8 cellular contexts compared by ENCODE assay signal in the genomic region with DNA sequence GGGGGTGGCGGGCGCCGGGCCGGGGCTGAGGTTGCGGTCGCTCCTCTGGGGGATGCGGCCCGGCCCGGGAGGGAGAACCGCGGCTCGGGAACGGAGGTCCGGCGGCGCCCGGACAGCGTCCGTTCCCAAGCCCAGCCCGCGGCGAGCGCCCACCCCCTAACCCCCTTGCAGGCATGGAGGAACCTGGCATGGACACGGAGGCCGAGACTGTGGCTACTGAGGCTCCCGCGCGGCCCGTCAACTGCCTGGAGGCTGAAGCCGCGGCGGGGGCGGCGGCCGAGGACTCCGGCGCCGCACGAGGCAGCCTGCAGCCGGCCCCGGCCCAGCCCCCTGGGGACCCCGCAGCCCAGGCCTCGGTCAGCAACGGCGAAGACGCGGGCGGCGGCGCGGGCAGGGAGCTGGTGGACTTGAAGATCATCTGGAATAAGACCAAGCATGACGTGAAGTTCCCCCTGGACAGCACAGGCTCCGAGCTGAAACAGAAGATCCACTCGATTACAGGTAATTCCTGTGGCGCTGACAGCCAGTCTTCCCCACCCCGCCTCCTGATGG. TPM values are rescaled to one million over a fixed set of nuclear protein-coding genes. Genes with fewer than 3 reads are reported as not detected.
DNase-seq lines count a peak whose midpoint lies in the region; ATAC-seq, FAIRE-seq and TF ChIP-seq lines count a peak whose summit lies in the region.

No MANE protein-coding gene starts in this region.

- 0% methylated on average over 3 to 10 of the region's 56 CpGs for WGBS in esophagus squamous epithelium, 2 donors

- H3K9me3 Mint-ChIP-seq in activated CD4-positive, alpha-beta T cell treated with anti-CD3 and anti-CD28 coated beads, Interleukin-2, amount 10 ng/mL, durations not matched to agents 7 days and 5 days, result no peaks in the 10 kb centered on the region
- no peaks in the 10 kb centered on the region for H3K9me3 Mint-ChIP-seq in natural killer cell treated with Interleukin-12 subunit alpha and Interleukin-12 subunit beta and Interleukin-15 and Interleukin-18, amount 100 ng/mL, for 72 hours

- DNase-seq in GM19239 (ENCODE audit: insufficient read length, low spot score) (peak; percentile 14), esophagus squamous epithelium (lab: John Stamatoyannopoulos, UW) (no peak), SKM-1 (lab: John Stamatoyannopoulos, UW; ENCODE audit: unreplicated experiment) (no peak), ACHN (no peak)
- peak; percentile 17 for DNase-seq in activated CD4-positive, alpha-beta T cell treated with anti-CD3 and anti-CD28 coated beads, Interleukin-2, amount 10 ng/mL, durations not matched to agents 7 days and 5 days
- no peak for DNase-seq in natural killer cell treated with Interleukin-12 subunit alpha and Interleukin-12 subunit beta and Interleukin-15 and Interleukin-18, amount 100 ng/mL, for 72 hours (ENCODE audit: low spot score)

- H3K27ac Mint-ChIP-seq in activated CD4-positive, alpha-beta T cell treated with anti-CD3 and anti-CD28 coated beads, Interleukin-2, amount 10 ng/mL, durations not matched to agents 7 days and 5 days, result peak overlapping the region; percentile 95
- peak overlapping the region; percentile 91 to 92 for H3K27ac Mint-ChIP-seq in natural killer cell treated with Interleukin-12 subunit alpha and Interleukin-12 subunit beta and Interleukin-15 and Interleukin-18, amount 100 ng/mL, for 72 hours

- no peak for TF ChIP-seq CTCF in esophagus squamous epithelium (IDR thresholded peaks at IDR 0.05)

- H3K27me3 Mint-ChIP-seq in activated CD4-positive, alpha-beta T cell treated with anti-CD3 and anti-CD28 coated beads, Interleukin-2, amount 10 ng/mL, durations not matched to agents 7 days and 5 days, result no peaks in the 10 kb centered on the region
- H3K27me3 Mint-ChIP-seq in natural killer cell treated with Interleukin-12 subunit alpha and Interleukin-12 subunit beta and Interleukin-15 and Interleukin-18, amount 100 ng/mL, for 72 hours, result no peaks in the 10 kb centered on the region

- H3K4me3 ChIP-seq in esophagus squamous epithelium, result peak overlapping the region; percentile 81 to 90 (median 86)

- peaks cover 43% of the 10 kb centered on the region for H3K4me1 Mint-ChIP-seq in activated CD4-positive, alpha-beta T cell treated with anti-CD3 and anti-CD28 coated beads, Interleukin-2, amount 10 ng/mL, durations not matched to agents 7 days and 5 days
- H3K4me1 Mint-ChIP-seq in natural killer cell treated with Interleukin-12 subunit alpha and Interleukin-12 subunit beta and Interleukin-15 and Interleukin-18, amount 100 ng/mL, for 72 hours (ENCODE audit: low read depth in 2 of 2), result peaks cover 15 to 27% of the 10 kb centered on the region in 2 donors

- no peaks in the 10 kb centered on the region for H3K9me3 ChIP-seq in esophagus squamous epithelium

- peaks cover 19% of the 10 kb centered on the region for H3K36me3 Mint-ChIP-seq in activated CD4-positive, alpha-beta T cell treated with anti-CD3 and anti-CD28 coated beads, Interleukin-2, amount 10 ng/mL, durations not matched to agents 7 days and 5 days (ENCODE audit: low read depth)
- H3K36me3 Mint-ChIP-seq in natural killer cell treated with Interleukin-12 subunit alpha and Interleukin-12 subunit beta and Interleukin-15 and Interleukin-18, amount 100 ng/mL, for 72 hours, result peaks cover 14% of the 10 kb centered on the region

- peaks cover 4 to 48% (median 14%) of the 10 kb centered on the region in 3 donors for H3K36me3 ChIP-seq in esophagus squamous epithelium

- H3K27ac ChIP-seq in esophagus squamous epithelium, result peak overlapping the region; percentile 90 to 94 (median 92)

- TF ChIP-seq POLR2A in esophagus squamous epithelium (IDR thresholded peaks at IDR 0.05), result no peak

- H3K4me3 Mint-ChIP-seq in activated CD4-positive, alpha-beta T cell treated with anti-CD3 and anti-CD28 coated beads, Interleukin-2, amount 10 ng/mL, durations not matched to agents 7 days and 5 days, result peak overlapping the region; percentile 95
- H3K4me3 Mint-ChIP-seq in natural killer cell treated with Interleukin-12 subunit alpha and Interleukin-12 subunit beta and Interleukin-15 and Interleukin-18, amount 100 ng/mL, for 72 hours, result peak overlapping the region; percentile 91

- intact Hi-C loops in esophagus squamous epithelium (cut with DNase I), result no loop called here

- in situ Hi-C loops in ACHN (cut with HindIII; ENCODE audit: low pct_ligation_motif_present, low pct_unique_long_range_greater_than_20kb, low sequenced_read_pairs), result no loop called here

- FAIRE-seq in GM19239 (lab: Jason Lieb, UNC), result no peak

- no peaks in the 10 kb centered on the region for H3K27me3 ChIP-seq in esophagus squamous epithelium

- CTCF ChIA-PET in activated CD4-positive, alpha-beta T cell treated with anti-CD3 and anti-CD28 coated beads, Interleukin-2, amount 10 ng/mL, durations not matched to agents 7 days and 5 days (lab: Charles Lee), result interaction anchor here (0.8 to 1.9 kb wide), 11 partner anchors 11 to 983 kb away, joined by 3 to 13 read pairs (median 4); no protein-coding TSS in a partner anchor

- ATAC-seq in HG03159 (IDR thresholded peaks at IDR 0.05; ENCODE audit: unreplicated experiment) (peak; percentile 2), GM18909 (IDR thresholded peaks at IDR 0.05; ENCODE audit: poor library complexity, unreplicated experiment) (no peak)
- no peak for ATAC-seq in natural killer cell treated with Interleukin-12 subunit alpha and Interleukin-12 subunit beta and Interleukin-15 and Interleukin-18, amount 100 ng/mL, for 72 hours

- POLR2A ChIA-PET in activated CD4-positive, alpha-beta T cell treated with anti-CD3 and anti-CD28 coated beads, Interleukin-2, amount 10 ng/mL, durations not matched to agents 7 days and 5 days (lab: Charles Lee), result interaction anchor here (0.7 kb wide), 1 partner anchor 113 kb away, joined by 4 read pairs; no protein-coding TSS in a partner anchor

- peaks cover 9 to 50% (median 16%) of the 10 kb centered on the region in 3 donors for H3K4me1 ChIP-seq in esophagus squamous epithelium

RNA-seq across cellular contexts. Expression of gene UBFD1, which starts 0.3 kb away (rescaled TPM):
- 10 to 100 TPM; 39.1 to 39.5 TPM for total RNA-seq in activated CD4-positive, alpha-beta T cell treated with anti-CD3 and anti-CD28 coated beads, Interleukin-2, amount 10 ng/mL, durations not matched to agents 7 days and 5 days
- 10 to 100 TPM; 31.9 to 53.6 (median 45.4) TPM for total RNA-seq in esophagus squamous epithelium
- 10 to 100 TPM; 53.8 to 87.1 TPM for total RNA-seq in natural killer cell treated with Interleukin-12 subunit alpha and Interleukin-12 subunit beta and Interleukin-15 and Interleukin-18, amount 100 ng/mL, for 72 hours

RNA-seq across cellular contexts. Expression of gene EARS2, which starts 0.7 kb away (rescaled TPM):
- total RNA-seq in activated CD4-positive, alpha-beta T cell treated with anti-CD3 and anti-CD28 coated beads, Interleukin-2, amount 10 ng/mL, durations not matched to agents 7 days and 5 days, result 10 to 100 TPM; 18.1 to 18.5 TPM
- total RNA-seq in esophagus squamous epithelium, result 10 to 100 TPM; 15.2 to 32.7 (median 24.6) TPM
- 10 to 100 TPM; 19.2 to 34.9 TPM for total RNA-seq in natural killer cell treated with Interleukin-12 subunit alpha and Interleukin-12 subunit beta and Interleukin-15 and Interleukin-18, amount 100 ng/mL, for 72 hours

RNA-seq across cellular contexts. Expression of gene NDUFAB1, which starts 38.3 kb away (rescaled TPM):
- total RNA-seq in activated CD4-positive, alpha-beta T cell treated with anti-CD3 and anti-CD28 coated beads, Interleukin-2, amount 10 ng/mL, durations not matched to agents 7 days and 5 days, result 10 to 100 TPM; 57.8 to 82.6 TPM
- total RNA-seq in esophagus squamous epithelium, result 100 to 1,000 TPM in 1 of 4 donors, 10 to 100 TPM in 3; 68.0 to 110 (median 83.3) TPM
- total RNA-seq in natural killer cell treated with Interleukin-12 subunit alpha and Interleukin-12 subunit beta and Interleukin-15 and Interleukin-18, amount 100 ng/mL, for 72 hours, result 100 to 1,000 TPM; 101 to 102 TPM

RNA-seq across cellular contexts. Expression of gene GGA2, which starts 47.6 kb away (rescaled TPM):
- 100 to 1,000 TPM; 121 to 131 TPM for total RNA-seq in activated CD4-positive, alpha-beta T cell treated with anti-CD3 and anti-CD28 coated beads, Interleukin-2, amount 10 ng/mL, durations not matched to agents 7 days and 5 days
- total RNA-seq in esophagus squamous epithelium, result 10 to 100 TPM; 19.4 to 53.8 (median 23.9) TPM
- 10 to 100 TPM; 61.0 to 97.3 TPM for total RNA-seq in natural killer cell treated with Interleukin-12 subunit alpha and Interleukin-12 subunit beta and Interleukin-15 and Interleukin-18, amount 100 ng/mL, for 72 hours

Comparison
In these comparisons a context has a peak if more than half of its experiments do, and no peak if none do; other contexts are left out.
1. DNase-seq: peak in GM19239 (single experiment) and activated CD4-positive, alpha-beta T cell treated with anti-CD3 and anti-CD28 coated beads, Interleukin-2, amount 10 ng/mL, durations not matched to agents 7 days and 5 days (single experiment); none in esophagus squamous epithelium (single experiment), natural killer cell treated with Interleukin-12 subunit alpha and Interleukin-12 subunit beta and Interleukin-15 and Interleukin-18, amount 100 ng/mL, for 72 hours (single experiment), SKM-1 (single experiment) and ACHN (single experiment).